In the genomic region with DNA sequence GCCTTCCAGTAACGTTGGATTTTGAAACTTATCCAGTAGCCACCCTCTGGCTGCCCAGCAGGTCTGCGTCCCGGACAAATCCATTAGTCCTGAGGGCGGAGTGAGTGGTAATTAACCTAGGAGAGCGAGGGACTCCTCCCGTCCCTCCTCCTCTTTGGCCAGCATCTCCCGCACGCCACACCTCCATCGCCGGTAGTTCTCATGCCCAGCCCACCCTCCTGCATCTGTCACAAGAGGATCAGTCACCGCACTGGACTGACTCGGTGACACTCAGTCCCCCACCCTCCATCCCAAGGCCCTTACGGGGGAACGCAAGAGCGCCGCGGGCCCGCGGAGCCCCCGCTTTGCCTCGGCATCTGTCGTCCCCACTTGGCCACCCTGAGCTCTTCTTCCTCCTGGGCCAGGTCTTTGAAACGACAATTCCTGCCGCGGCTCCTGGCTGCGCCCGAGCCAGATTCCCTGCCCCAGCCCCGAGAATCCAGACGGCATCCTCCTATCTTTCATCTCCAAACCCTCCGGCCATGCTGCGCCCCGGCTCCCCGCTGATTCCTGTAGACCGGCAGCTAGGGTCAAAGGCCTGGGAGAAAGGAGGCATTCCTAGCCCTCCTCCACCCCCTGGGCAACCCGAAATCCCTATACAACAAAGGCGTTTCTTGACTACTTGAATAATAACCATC, we compare ENCODE assay signal across 15 cellular contexts.
DNase-seq lines count a peak whose midpoint lies in the region; ATAC-seq, FAIRE-seq and TF ChIP-seq lines count a peak whose summit lies in the region.
"Had no signal": no experiment of that assay in that cellular context is flagged by ENCODE, and none has a peak within 500 bp of the region (broad histone marks: within the 10 kb centered on the region; RNA-seq: fewer than 3 reads in every experiment).

No MANE protein-coding gene starts in this region.

- no peak overlapping the region for H4K8ac ChIP-seq in IMR-90 (ENCODE audit: low read depth in 2 of 2, low read length in 2 of 2)
- peak overlapping the region; percentile 1; the same call in 1 of the 2 replicates for H4K8ac ChIP-seq in H1 (ENCODE audit: extremely low read depth, insufficient read depth, low read length)

- POLR2A ChIA-PET in IMR-90 (lab: Charles Lee; ENCODE audit: unreplicated experiment) = no interaction called here
- POLR2A ChIA-PET in H1 (lab: Charles Lee; ENCODE audit: partially characterized antibody) = interaction anchor here (1.9 kb wide), 1 partner anchor 24 kb away, joined by 4 read pairs; no protein-coding TSS in a partner anchor

- in situ Hi-C loops in IMR-90 (cut with MboI; ENCODE audit: low sequenced_read_pairs) = no loop called here

- CTCF ChIA-PET in IMR-90 (lab: Yijun Ruan, JAX) (no interaction called here), H1 (lab: Charles Lee; ENCODE audit: partially characterized antibody) (interaction anchor here (1.3 to 2.7 kb wide), 3 partner anchors 10 to 95 kb away, joined by 3 to 10 read pairs (median 4); no protein-coding TSS in a partner anchor)

- H3K14ac ChIP-seq in IMR-90 (replicated peaks; ENCODE audit: low read depth, low read length) = no peak overlapping the region
- no peak overlapping the region for H3K14ac ChIP-seq in H1 (ENCODE audit: insufficient read length)

- H3K4me2 ChIP-seq in IMR-90 (ENCODE audit: low read depth, low read length) (peak overlapping the region; percentile 73), H1 (ENCODE audit: insufficient read depth in 1 of 2, low read depth in 2 of 2, low read length in 2 of 2) (peak overlapping the region; percentile 70 to 85)

- dilution Hi-C loops in IMR-90 (cut with HindIII; ENCODE audit: low sequenced_read_pairs, unreplicated experiment) = no loop called here

- H3K9me3 ChIP-seq in IMR-90 (ENCODE audit: control insufficient read depth, insufficient read depth, low read length) (no peaks in the 10 kb centered on the region), H1 (ENCODE audit: insufficient read depth in 2 of 2, low read depth in 1 of 2, low read length in 1 of 2) (no peaks in the 10 kb centered on the region)
- H3K9me3 ChIP-seq: ascending aorta, transverse colon had no signal

- H3K27ac ChIP-seq in IMR-90 (ENCODE audit: insufficient read depth, low read length) (no peak overlapping the region), H1 (ENCODE audit: low read depth, low read length) (no peak overlapping the region)
- H3K27ac ChIP-seq: ascending aorta, transverse colon had no signal

- intact Hi-C loops in IMR-90 (cut with micrococcal nuclease) = loop anchor here (5.0 kb wide), 1 partner anchor 357 kb away; no protein-coding TSS in a partner anchor

- no peak overlapping the region for H2AK5ac ChIP-seq in IMR-90 (ENCODE audit: low read depth, low read length)
- no peak overlapping the region for H2AK5ac ChIP-seq in H1 (ENCODE audit: low read depth, low read length)

- H3K36me3 ChIP-seq in IMR-90 (ENCODE audit: control insufficient read depth, insufficient read depth, low read length) (no peaks in the 10 kb centered on the region), H1 (ENCODE audit: control insufficient read depth in 2 of 4, insufficient read depth in 4 of 4, low read length in 3 of 4) (no peaks in the 10 kb centered on the region)
- H3K36me3 ChIP-seq: transverse colon had no signal

- TF ChIP-seq RAD21 in IMR-90 (IDR thresholded peaks at IDR 0.05; ENCODE audit: low read length) (no peak), H1 (IDR thresholded peaks at IDR 0.05 in 1 of 2, conservative IDR thresholded peaks at IDR 0.05 in 1 of 2; ENCODE audit: low read depth in 2 of 2, low read length in 2 of 2) (peak in 1 of 2 experiments; percentile 12; a peak in 1 of 4 replicates)

- DNase-seq in AG09309 (ENCODE audit: low read depth) (no peak), IMR-90 (no peak), H1 (ENCODE audit: low read depth in 1 of 2, low spot score in 2 of 2) (peak; percentile 43 to 75), mesothelial cell of epicardium (ENCODE audit: low spot score in 2 of 2, unreplicated experiment in 2 of 2) (no peak)
- DNase-seq in activated T-cell treated with anti-CD3 and anti-CD28 coated beads, Interleukin-2, amount 50 U/mL, for 48 hours = no peak
- DNase-seq: activated CD8-positive, alpha-beta memory T cell treated with anti-CD3 and anti-CD28 coated beads, Interleukin-2, amount 50 U/mL, for 48 hours; CD4-positive, alpha-beta memory T cell; HCEC 1CT; KBM-7; transverse colon had no signal

- H3K9me1 ChIP-seq in IMR-90 (ENCODE audit: insufficient read depth, low read length) = no peaks in the 10 kb centered on the region

- peaks cover 5% of the 10 kb centered on the region; the same call in 1 of the 2 replicates for H3K23me2 ChIP-seq in H1 (ENCODE audit: low read depth, low read length)

- no peak for TF ChIP-seq EP300 in H1 (IDR thresholded peaks at IDR 0.05; ENCODE audit: borderline replicate concordance in 1 of 2, low read depth in 2 of 2, low read length in 2 of 2)

- no peaks in the 10 kb centered on the region for H3K79me1 ChIP-seq in IMR-90 (ENCODE audit: low read depth in 1 of 2, low read length in 2 of 2)
- no peaks in the 10 kb centered on the region for H3K79me1 ChIP-seq in H1 (ENCODE audit: low read depth, low read length)

- peak overlapping the region; percentile 83; the same call in 1 of the 2 replicates for H2BK12ac ChIP-seq in H1 (ENCODE audit: low read depth, low read length)

- peak overlapping the region; percentile 32 for H3K4me3 ChIP-seq in AG09309 (ENCODE audit: control insufficient read depth, low read depth, low read length)
- H3K4me3 ChIP-seq in IMR-90 (ENCODE audit: insufficient read depth, low read depth, low read length) = no peak overlapping the region
- peak overlapping the region; percentile 22 to 60 (median 46); a peak in 7 of 8 replicates for H3K4me3 ChIP-seq in H1 (ENCODE audit: extremely low read depth in 1 of 4, insufficient read depth in 2 of 4, low read depth in 3 of 4, low read length in 4 of 4)
- H3K4me3 ChIP-seq: ascending aorta, transverse colon had no signal

- no peak overlapping the region for H3K18ac ChIP-seq in IMR-90 (ENCODE audit: low read depth, low read length)
- peak overlapping the region; percentile 72 for H3K18ac ChIP-seq in H1 (ENCODE audit: extremely low read depth, low read length)

- TF ChIP-seq CTCF in AG09309 (IDR thresholded peaks at IDR 0.05; ENCODE audit: control insufficient read depth, insufficient read depth, low read depth, low read length, missing control alignments) = no peak
- TF ChIP-seq CTCF in IMR-90 (conservative IDR thresholded peaks at IDR 0.05; ENCODE audit: low read depth, low read length) = no peak
- peak in 1 of 3 experiments; percentile 1; a peak in 1 of 4 replicates for TF ChIP-seq CTCF in H1 (IDR thresholded peaks at IDR 0.05; ENCODE audit: control extremely low read depth in 1 of 3, insufficient read depth in 1 of 3, low read depth in 1 of 3, low read length in 3 of 3)
- no peak for TF ChIP-seq CTCF in mesothelial cell of epicardium (IDR thresholded peaks at IDR 0.05; ENCODE audit: unreplicated experiment)

- H4K5ac ChIP-seq in IMR-90 (ENCODE audit: low read depth, low read length) (no peak overlapping the region), H1 (ENCODE audit: insufficient read length, low read depth, low read length) (peak overlapping the region; percentile 66)

- H3K9ac ChIP-seq in IMR-90 (ENCODE audit: low read depth, low read length) (no peak overlapping the region), H1 (replicated peaks in 1 of 4; ENCODE audit: extremely low read depth in 1 of 4, low read depth in 3 of 4, low read length in 3 of 4) (no peak overlapping the region)

- H3K23ac ChIP-seq in IMR-90 (ENCODE audit: low read depth, low read length) (peak overlapping the region; percentile 67; the same call in 1 of the 2 replicates), H1 (ENCODE audit: insufficient read length) (no peak overlapping the region)

- BruUV-seq in IMR-90 (replicated peaks; lab: Mats Ljungman, UMichigan) = no TSS peak

- no CpG with 5 or more reads among the region's 36 CpGs for WGBS in IMR-90 (ENCODE audit: extremely low coverage in 2 of 2, insufficient read length in 1 of 2), 2 experiments
- 9% methylated on average over 36 of the region's 36 CpGs; no CpG with 5 or more reads in 1 of the 2 experiments for WGBS in H1 (ENCODE audit: extremely low coverage in 1 of 2, insufficient coverage in 1 of 2, insufficient read length in 1 of 2, insufficient replicate concordance in 2 of 2, low coverage in 1 of 2, low lambda C conversion rate in 2 of 2, missing lambda C conversion rate in 1 of 2), 2 experiments

- H3K56ac ChIP-seq in IMR-90 (ENCODE audit: extremely low read depth, insufficient read depth, low read length) (no peak overlapping the region), H1 (replicated peaks; ENCODE audit: insufficient read length, low read depth, low read length) (peak overlapping the region; percentile 14)

- H3K4ac ChIP-seq in IMR-90 (ENCODE audit: low read depth, low read length) = no peak overlapping the region
- no peak overlapping the region for H3K4ac ChIP-seq in H1 (replicated peaks; ENCODE audit: insufficient read length, low read depth, low read length)

- peak; percentile 41; the same call in 1 of the 2 replicates for ATAC-seq in IMR-90 (ENCODE audit: low read depth)
- no peak for ATAC-seq in GM19351 (IDR thresholded peaks at IDR 0.05; ENCODE audit: unreplicated experiment)
- ATAC-seq in GM21390 (IDR thresholded peaks at IDR 0.05; ENCODE audit: unreplicated experiment) = no peak
- no peak for ATAC-seq in HG02970 (IDR thresholded peaks at IDR 0.05; ENCODE audit: low FRiP score, unreplicated experiment)
- ATAC-seq: sciatic nerve had no signal

- no peaks in the 10 kb centered on the region for H3K9me3 Mint-ChIP-seq in mesothelial cell of epicardium

- H2BK120ac ChIP-seq in IMR-90 (ENCODE audit: low read depth, low read length) (no peak overlapping the region), H1 (replicated peaks; ENCODE audit: low read depth, low read length) (no peak overlapping the region)

- H4K20me1 ChIP-seq in IMR-90 (ENCODE audit: insufficient read depth, low read length) (no peaks in the 10 kb centered on the region), H1 (replicated peaks in 1 of 2; ENCODE audit: control insufficient read depth in 1 of 2, insufficient read depth in 2 of 2, low read length in 2 of 2) (no peaks in the 10 kb centered on the region)

- peaks cover 14% of the 10 kb centered on the region for H3K27me3 Mint-ChIP-seq in mesothelial cell of epicardium (ENCODE audit: low read depth)

- H2AK9ac ChIP-seq in IMR-90 (replicated peaks; ENCODE audit: low read depth, low read length, poor library complexity) = no peak overlapping the region

- no peak overlapping the region for H2BK15ac ChIP-seq in IMR-90 (ENCODE audit: low read depth, low read length)
- H2BK15ac ChIP-seq in H1 (ENCODE audit: low read length) = peak overlapping the region; percentile 84; the same call in 1 of the 2 replicates

- no peak overlapping the region for H4K91ac ChIP-seq in IMR-90 (ENCODE audit: insufficient read depth, low read depth, low read length)
- H4K91ac ChIP-seq in H1 (replicated peaks; ENCODE audit: insufficient read length, low read length) = no peak overlapping the region

- FAIRE-seq in H1 (lab: Jason Lieb, UNC) = no peak

- no peak overlapping the region for H3K27ac Mint-ChIP-seq in mesothelial cell of epicardium

- TF ChIP-seq POLR2A in IMR-90 (IDR thresholded peaks at IDR 0.05; ENCODE audit: low read depth, low read length) = no peak
- TF ChIP-seq POLR2A in H1 (IDR thresholded peaks at IDR 0.05; ENCODE audit: control extremely low read depth in 1 of 2, low read depth in 2 of 2, low read length in 2 of 2) = no peak

- H3K79me2 ChIP-seq in H1 (ENCODE audit: control insufficient read depth in 1 of 2, insufficient read depth in 2 of 2, low read length in 2 of 2) = no peaks in the 10 kb centered on the region

- no peaks in the 10 kb centered on the region for H3K36me3 Mint-ChIP-seq in mesothelial cell of epicardium

- H2BK5ac ChIP-seq in IMR-90 (ENCODE audit: low read depth, low read length, poor library complexity, severe bottlenecking) (no peak overlapping the region), H1 (ENCODE audit: low read depth, low read length) (0 out of 2 replicates have a peak overlapping the region, but pooled peaks have one; percentile 58)

- peaks cover 10% of the 10 kb centered on the region for H3K4me1 Mint-ChIP-seq in mesothelial cell of epicardium

- H2AFZ ChIP-seq in IMR-90 (replicated peaks; ENCODE audit: low read length, poor library complexity) (peak overlapping the region; percentile 83), H1 (ENCODE audit: low read length) (peak overlapping the region; percentile 73)

- H3K4me1 ChIP-seq in IMR-90 (ENCODE audit: control insufficient read depth, insufficient read depth, low read length) (no peaks in the 10 kb centered on the region), H1 (replicated peaks in 1 of 4; ENCODE audit: control insufficient read depth in 3 of 4, insufficient read depth in 4 of 4, low read length in 3 of 4) (peaks cover 0 to 5% (median 2%) of the 10 kb centered on the region in 4 experiments; a peak in 4 of 7 replicates)
- H3K4me1 ChIP-seq: ascending aorta, transverse colon had no signal

- H3K27me3 ChIP-seq in IMR-90 (ENCODE audit: control insufficient read depth, insufficient read depth, low read length) (peaks cover 5% of the 10 kb centered on the region; the same call in 1 of the 2 replicates), H1 (replicated peaks in 1 of 4; ENCODE audit: control insufficient read depth in 3 of 4, extremely low read depth in 1 of 4, insufficient read depth in 3 of 4, low read length in 3 of 4) (no peaks in the 10 kb centered on the region)
- H3K27me3 ChIP-seq: ascending aorta had no signal

- peak overlapping the region; percentile 69 for H3K4me3 Mint-ChIP-seq in mesothelial cell of epicardium

- H2BK20ac ChIP-seq in IMR-90 (ENCODE audit: low read depth, low read length) (no peak overlapping the region), H1 (ENCODE audit: low read length) (no peak overlapping the region)

Comparison
In these comparisons a context has a peak if more than half of its experiments do, and no peak if none do; other contexts are left out.
1. DNase-seq: peak in H1 (2 of 2); none in AG09309 (single experiment), IMR-90 (single experiment), mesothelial cell of epicardium (0 of 2) and activated T-cell treated with anti-CD3 and anti-CD28 coated beads, Interleukin-2, amount 50 U/mL, for 48 hours (0 of 2).